ENCODE assay signal across 8 cellular contexts in genomic region chr3:136750922-136751258, GRCh38. TPM values are rescaled to one million over a fixed set of nuclear protein-coding genes. Genes with fewer than 3 reads are reported as not detected.
A peak's percentile ranks its signal among the peaks of the same experiment; 100 is the strongest.
DNase-seq lines count a peak whose midpoint lies in the region; ATAC-seq and TF ChIP-seq lines count a peak whose summit lies in the region.

No MANE protein-coding gene starts in this region.

- no peaks in the 10 kb centered on the region for H3K9me3 ChIP-seq in A673 (ENCODE audit: low read depth, low read length, poor library complexity, severe bottlenecking)
- no peaks in the 10 kb centered on the region for H3K9me3 ChIP-seq in mucosa of descending colon

- TSS peak; percentile 72 for BruUV-seq in A673 (replicated peaks; lab: Mats Ljungman, UMichigan)

- ATAC-seq in mucosa of descending colon, result no peak
- ATAC-seq in left lobe of liver, result no peak
- no peak for ATAC-seq in GM19467 (IDR thresholded peaks at IDR 0.05; ENCODE audit: unreplicated experiment)

- H3K4me3 ChIP-seq in A673 (ENCODE audit: low read depth, low read length, poor library complexity, severe bottlenecking) (peak overlapping the region; percentile 65), HL-60 (replicated peaks; ENCODE audit: insufficient read depth, low read length) (peak overlapping the region; percentile 66), mucosa of descending colon (peak overlapping the region; percentile 82)

- H3K27me3 ChIP-seq in A673 (replicated peaks; ENCODE audit: insufficient read depth, low read depth, low read length, poor library complexity) (no peaks in the 10 kb centered on the region), HL-60 (ENCODE audit: insufficient read depth, poor library complexity, severe bottlenecking) (no peaks in the 10 kb centered on the region)

- POLR2A ChIA-PET in A673 (lab: Charles Lee; ENCODE audit: low non-redundant PET), result no interaction called here

- DNase-seq in A673 (ENCODE audit: low spot score) (no peak), HL-60 (ENCODE audit: low read depth in 1 of 2, low spot score in 1 of 2) (no peak), cerebellar cortex (ENCODE audit: low spot score) (peak; percentile 18), mucosa of descending colon (no peak), posterior vena cava (ENCODE audit: low spot score) (no peak), left lobe of liver (ENCODE audit: low spot score) (no peak), GDM1 (lab: John Stamatoyannopoulos, UW) (no peak)

- CTCF ChIA-PET in A673 (lab: Charles Lee), result no interaction called here

- H3K4me1 ChIP-seq in A673 (ENCODE audit: insufficient read depth, low read length, poor library complexity, severe bottlenecking) (peaks cover 33% of the 10 kb centered on the region), mucosa of descending colon (ENCODE audit: low read depth) (peaks cover 15% of the 10 kb centered on the region)

- intact Hi-C loops in A673 (cut with micrococcal nuclease; ENCODE audit: unreplicated experiment) (loop anchor here (5.0 kb wide), 3 partner anchors 86 to 554 kb away; partner anchors contain the start of gene MSL2), mucosa of descending colon (cut with DNase I, micrococcal nuclease) (loop anchor here in 1 of 2 donors (5.0 kb wide), 2 partner anchors 111 to 499 kb away; partner anchors contain the start of genes NCK1 and PCCB), posterior vena cava (cut with DNase I) (loop anchor here (5.0 to 10.0 kb wide), 3 partner anchors 264 to 676 kb away; partner anchors contain the start of gene MSL2 (in 1 of the 2))

- H3K27ac ChIP-seq in A673 (ENCODE audit: low read depth, low read length, poor library complexity, severe bottlenecking) (peak overlapping the region; percentile 98), HL-60 (replicated peaks) (peak overlapping the region; percentile 98)

- TF ChIP-seq CTCF in A673 (conservative IDR thresholded peaks at IDR 0.05; ENCODE audit: low read depth, low read length) (no peak), HL-60 (IDR thresholded peaks at IDR 0.05; ENCODE audit: insufficient read depth, low read length) (no peak), mucosa of descending colon (IDR thresholded peaks at IDR 0.05) (no peak)

- H3K36me3 ChIP-seq in A673 (ENCODE audit: insufficient read depth, low read length, poor library complexity, severe bottlenecking) (no peaks in the 10 kb centered on the region), mucosa of descending colon (ENCODE audit: low read depth) (no peaks in the 10 kb centered on the region)

RNA-seq across cellular contexts. Expression of gene STAG1, which starts 1.3 kb away (rescaled TPM):
- total RNA-seq in A673 (2021) (43.0 and 47.4 TPM in 2 replicates), mucosa of descending colon (10 to 100 TPM; 46.8 to 57.1 (median 50.4) TPM), posterior vena cava (10 to 100 TPM; 45.7 to 55.8 TPM), left lobe of liver (11.0 TPM)
